In genomic region chrX:115560978-115561604, GRCh38 we compare ENCODE assay signal across 8 cellular contexts. TPM values are rescaled to one million over a fixed set of nuclear protein-coding genes. Genes with fewer than 3 reads are reported as not detected.
DNase-seq lines count a peak whose midpoint lies in the region; ATAC-seq and TF ChIP-seq lines count a peak whose summit lies in the region.

Gene PLS3 (plus strand): TSS chrX:115561174. CDS start chrX:115610251, 49,077 bp downstream.

- DNase-seq in COLO829 (ENCODE audit: low spot score) (peak; percentile 80), LoVo (ENCODE audit: low spot score) (peak; percentile 71), fibroblast of peridontal ligament (ENCODE audit: extremely low read depth) (peak; percentile 78), upper lobe of right lung (peak; percentile 89), NCI-H187 treated with DMSO at 0.1 percent for 48 hours (lab: John Stamatoyannopoulos, UW) (no peak)
- peak; percentile 6 to 16 for DNase-seq in activated CD4-positive, alpha-beta T cell treated with anti-CD3 and anti-CD28 coated beads, Interleukin-2, amount 50 U/mL, for 48 hours

- no peak for TF ChIP-seq CTCF in upper lobe of right lung (IDR thresholded peaks at IDR 0.05)

- H3K4me1 ChIP-seq in mucosa of stomach (ENCODE audit: control insufficient read depth, insufficient read depth, low read length) (peaks cover 7% of the 10 kb centered on the region), upper lobe of right lung (no peaks in the 10 kb centered on the region)

- peak within 1 kb of the TSS; percentile 46 for H3K4me3 ChIP-seq in mucosa of stomach (ENCODE audit: low read length)
- peak within 1 kb of the TSS; percentile 60 for H3K4me3 ChIP-seq in upper lobe of right lung

- peak; percentile 74 for ATAC-seq in GM21360 (IDR thresholded peaks at IDR 0.05; ENCODE audit: unreplicated experiment)
- peak; percentile 87 for ATAC-seq in upper lobe of right lung

- H3K9me3 ChIP-seq in mucosa of stomach (ENCODE audit: control insufficient read depth, low read length) (no peaks in the 10 kb centered on the region), upper lobe of right lung (no peaks in the 10 kb centered on the region)

- H3K27ac ChIP-seq in upper lobe of right lung = peak within 1 kb of the TSS; percentile 89

- intact Hi-C loops in upper lobe of right lung (cut with DNase I) = no loop called here

- no peaks in the 10 kb centered on the region for H3K27me3 ChIP-seq in mucosa of stomach (ENCODE audit: control insufficient read depth, insufficient read depth, low read length)
- H3K27me3 ChIP-seq in upper lobe of right lung = no peaks in the 10 kb centered on the region

- peak within 1 kb of the TSS; percentile 84 for H3K9ac ChIP-seq in mucosa of stomach (ENCODE audit: low read length)

- H3K36me3 ChIP-seq in mucosa of stomach (ENCODE audit: control insufficient read depth, insufficient read depth, low read length) (no peaks in the 10 kb centered on the region), upper lobe of right lung (no peaks in the 10 kb centered on the region)

RNA-seq across cellular contexts. Expression of gene PLS3, which starts in this region (rescaled TPM):
- 212 TPM for total RNA-seq in upper lobe of right lung
